23 cellular contexts compared by ENCODE assay signal in genomic region chr1:49016030-49016991, GRCh38.
DNase-seq lines count a peak whose midpoint lies in the region; ATAC-seq, FAIRE-seq and TF ChIP-seq lines count a peak whose summit lies in the region.
"Had no signal": no experiment of that assay in that cellular context is flagged by ENCODE, and none has a peak within 500 bp of the region (broad histone marks: within the 10 kb centered on the region; RNA-seq: fewer than 3 reads in every experiment).

No MANE protein-coding gene starts in this region.

- CTCF ChIA-PET in A549 (lab: Yijun Ruan, JAX), result interaction anchor here (0.6 kb wide), 1 partner anchor 108 kb away, joined by 4 read pairs; no protein-coding TSS in a partner anchor

- POLR2A ChIA-PET in A549 (lab: Yijun Ruan, JAX), result no interaction called here

- H3K4me2 ChIP-seq in A549, result no peak overlapping the region

- no peak for TF ChIP-seq EP300 in A549 (IDR thresholded peaks at IDR 0.05)

- 19% methylated on average over 5 of the region's 5 CpGs for WGBS in A549 (ENCODE audit: missing lambda C conversion rate)

- peaks cover 4% of the 10 kb centered on the region for H3K9me3 Mint-ChIP-seq in glutamatergic neuron (ENCODE audit: unreplicated experiment)
- H3K9me3 Mint-ChIP-seq: T-helper 1 cell treated with Interleukin-12 subunit alpha and Interleukin-12 subunit beta and Interleukin-4 antibody, amounts not matched to agents 30 μg/mL and 1 μg/mL, for 36 hours had no signal

- no peaks in the 10 kb centered on the region for H3K27me3 Mint-ChIP-seq in glutamatergic neuron (ENCODE audit: unreplicated experiment)
- H3K27me3 Mint-ChIP-seq: activated T-helper 17 cell treated with anti-CD3 and anti-CD28 coated beads, Interleukin-2, amount 50 U/mL, for 72 hours had no signal

- no peak for TF ChIP-seq POLR2A in A549 (IDR thresholded peaks at IDR 0.05; ENCODE audit: low read length)

- intact Hi-C loops in Right ventricle myocardium superior (cut with DNase I), result no loop called here

- H3K4me1 Mint-ChIP-seq in glutamatergic neuron (ENCODE audit: low read depth, unreplicated experiment), result peaks cover 6% of the 10 kb centered on the region
- H3K4me1 Mint-ChIP-seq: activated T-helper 17 cell treated with anti-CD3 and anti-CD28 coated beads, Interleukin-2, amount 50 U/mL, for 72 hours had no signal

- no peak for DNase-seq in A549 (ENCODE audit: low read depth in 1 of 2, low spot score in 1 of 2)
- no peak for DNase-seq in GM12864 (ENCODE audit: low read depth)
- DNase-seq in NCI-H82 (lab: John Stamatoyannopoulos, UW), result peak; percentile 91
- peak; percentile 39 for DNase-seq in glutamatergic neuron
- DNase-seq in GM03348 (ENCODE audit: low spot score), result no peak
- no peak for DNase-seq in Right ventricle myocardium superior
- DNase-seq in middle frontal gyrus (ENCODE audit: extremely low spot score, low spot score), result no peak
- DNase-seq in NCI-H1092 treated with DMSO at 0.1 percent for 48 hours (lab: John Stamatoyannopoulos, UW), result no peak
- DNase-seq: activated CD4-positive, alpha-beta T cell treated with anti-CD3 and anti-CD28 coated beads, Interleukin-2, amount 50 U/mL, for 1 hour; cortex of kidney; GF-D8; heart left ventricle; KBM-7; NCI-H187 treated with DMSO at 0.1 percent for 48 hours; SHP77 treated with DMSO at 0.1 percent for 48 hours; stimulated activated CD8-positive, alpha-beta memory T cell treated with anti-CD3 and anti-CD28 coated beads, Interleukin-4, amount 100 ng/mL, for 48 hours had no signal

- H3K4me1 ChIP-seq in A549, result no peaks in the 10 kb centered on the region
- H3K4me1 ChIP-seq: breast epithelium, heart left ventricle had no signal

- no peak for TF ChIP-seq RAD21 in A549 (conservative IDR thresholded peaks at IDR 0.05 in 1 of 2, IDR thresholded peaks at IDR 0.05 in 1 of 2)

- H3K4me3 Mint-ChIP-seq in glutamatergic neuron (ENCODE audit: unreplicated experiment), result no peak overlapping the region
- H3K4me3 Mint-ChIP-seq: activated T-helper 17 cell treated with anti-CD3 and anti-CD28 coated beads, Interleukin-2, amount 50 U/mL, for 72 hours; T-helper 1 cell treated with Interleukin-12 subunit alpha and Interleukin-12 subunit beta and Interleukin-4 antibody, amounts not matched to agents 30 μg/mL and 1 μg/mL, for 36 hours had no signal

- H3K36me3 Mint-ChIP-seq in glutamatergic neuron (ENCODE audit: unreplicated experiment), result no peaks in the 10 kb centered on the region

- no peak for FAIRE-seq in A549 (lab: Jason Lieb, UNC)
- FAIRE-seq: GM12892, urothelium cell line had no signal

- ATAC-seq in A549 (peak; percentile 47 to 57; a peak in 3 of 6 replicates), Right ventricle myocardium superior (ENCODE audit: poor library complexity) (no peak)
- ATAC-seq: activated T-helper 17 cell treated with anti-CD3 and anti-CD28 coated beads, Interleukin-2, amount 50 U/mL, for 72 hours; heart left ventricle had no signal

- no peak overlapping the region for H3K27ac ChIP-seq in A549
- H3K27ac ChIP-seq: breast epithelium, C4-2B, heart left ventricle, neutrophil had no signal

- H3K9me3 ChIP-seq in A549, result no peaks in the 10 kb centered on the region
- H3K9me3 ChIP-seq: breast epithelium, neutrophil had no signal

- no peak overlapping the region for H3K27ac Mint-ChIP-seq in glutamatergic neuron (ENCODE audit: unreplicated experiment)
- H3K27ac Mint-ChIP-seq: activated T-helper 17 cell treated with anti-CD3 and anti-CD28 coated beads, Interleukin-2, amount 50 U/mL, for 72 hours; T-helper 1 cell treated with Interleukin-12 subunit alpha and Interleukin-12 subunit beta and Interleukin-4 antibody, amounts not matched to agents 30 μg/mL and 1 μg/mL, for 36 hours had no signal

- TF ChIP-seq CTCF in A549 (IDR thresholded peaks at IDR 0.05) (no peak), GM12864 (IDR thresholded peaks at IDR 0.05; ENCODE audit: low read depth, low read length, missing control alignments) (peak; percentile 12), glutamatergic neuron (IDR thresholded peaks at IDR 0.05; ENCODE audit: partially characterized antibody, unreplicated experiment) (peak; percentile 53)

- H3K4me3 ChIP-seq in A549 (no peak overlapping the region), GM12864 (ENCODE audit: low read depth, low read length) (no peak overlapping the region)
- H3K4me3 ChIP-seq: breast epithelium, heart left ventricle had no signal

TF ChIP-seq in A549, 52 proteins besides CTCF, POLR2A, EP300 and RAD21:
- TF ChIP-seq ZNF302 (CRISPR knock-in tag; IDR thresholded peaks at IDR 0.05) (no peak), SMC3 (IDR thresholded peaks at IDR 0.05) (no peak), HMGXB4 (CRISPR knock-in tag; IDR thresholded peaks at IDR 0.05; ENCODE audit: borderline replicate concordance) (no peak), RCOR1 (IDR thresholded peaks at IDR 0.05; ENCODE audit: low read depth, low read length) (no peak), HOXA7 (CRISPR knock-in tag; IDR thresholded peaks at IDR 0.05) (no peak), FOXS1 (CRISPR knock-in tag; IDR thresholded peaks at IDR 0.05) (no peak), RARB (CRISPR knock-in tag; IDR thresholded peaks at IDR 0.05) (no peak), PHF8 (IDR thresholded peaks at IDR 0.05; ENCODE audit: borderline replicate concordance, low read depth) (no peak), CEBPB (IDR thresholded peaks at IDR 0.05) (no peak), PBX3 (IDR thresholded peaks at IDR 0.05) (no peak), RFX5 (IDR thresholded peaks at IDR 0.05) (no peak), ELK1 (IDR thresholded peaks at IDR 0.05; ENCODE audit: low read depth, low read length) (no peak), POLR2AphosphoS2 (conservative IDR thresholded peaks at IDR 0.05; ENCODE audit: low read length) (no peak), CHD4 (IDR thresholded peaks at IDR 0.05; ENCODE audit: borderline replicate concordance) (no peak), CHD2 (IDR thresholded peaks at IDR 0.05; ENCODE audit: low read length, partially characterized antibody) (no peak), FOSL2 (IDR thresholded peaks at IDR 0.05) (no peak), FOSL2 (CRISPR knock-in tag; IDR thresholded peaks at IDR 0.05) (no peak), FOSB (CRISPR knock-in tag; IDR thresholded peaks at IDR 0.05) (no peak), MAX (IDR thresholded peaks at IDR 0.05) (no peak)

Comparison
In these comparisons a context has a peak if more than half of its experiments do, and no peak if none do; other contexts are left out.
1. DNase-seq: peak in NCI-H82 (single experiment) and glutamatergic neuron (single experiment); none in A549 (0 of 2), GM12864 (single experiment), GM03348 (single experiment), Right ventricle myocardium superior (single experiment), middle frontal gyrus (single experiment) and NCI-H1092 treated with DMSO at 0.1 percent for 48 hours (single experiment).